10 cellular contexts compared by ENCODE assay signal in genomic region chr4:3644849-3645627, GRCh38.
DNase-seq lines count a peak whose midpoint lies in the region; ATAC-seq and TF ChIP-seq lines count a peak whose summit lies in the region.
"Had no signal": no experiment of that assay in that cellular context is flagged by ENCODE, and none has a peak within 500 bp of the region (broad histone marks: within the 10 kb centered on the region; RNA-seq: fewer than 3 reads in every experiment).

No MANE protein-coding gene starts in this region.

- no peak for TF ChIP-seq CTCF in glutamatergic neuron (IDR thresholded peaks at IDR 0.05; ENCODE audit: partially characterized antibody, unreplicated experiment)

- H3K4me1 Mint-ChIP-seq in activated naive CD4-positive, alpha-beta T cell treated with anti-CD3 and anti-CD28 coated beads, Interleukin-2, amount 10 ng/mL, durations not matched to agents 7 days and 5 days, result no peaks in the 10 kb centered on the region
- H3K4me1 Mint-ChIP-seq in glutamatergic neuron (ENCODE audit: low read depth, unreplicated experiment), result peaks cover 2% of the 10 kb centered on the region
- H3K4me1 Mint-ChIP-seq: activated CD4-positive, alpha-beta memory T cell treated with anti-CD3 and anti-CD28 coated beads, Interleukin-2, amount 10 ng/mL, durations not matched to agents 7 days and 5 days had no signal

- H3K4me3 Mint-ChIP-seq in activated naive CD4-positive, alpha-beta T cell treated with anti-CD3 and anti-CD28 coated beads, Interleukin-2, amount 10 ng/mL, durations not matched to agents 7 days and 5 days, result no peak overlapping the region
- H3K4me3 Mint-ChIP-seq in glutamatergic neuron (ENCODE audit: unreplicated experiment), result no peak overlapping the region
- H3K4me3 Mint-ChIP-seq: activated CD4-positive, alpha-beta memory T cell treated with anti-CD3 and anti-CD28 coated beads, Interleukin-2, amount 10 ng/mL, durations not matched to agents 7 days and 5 days had no signal

- H3K36me3 Mint-ChIP-seq in activated naive CD4-positive, alpha-beta T cell treated with anti-CD3 and anti-CD28 coated beads, Interleukin-2, amount 10 ng/mL, durations not matched to agents 7 days and 5 days, result no peaks in the 10 kb centered on the region
- H3K36me3 Mint-ChIP-seq in glutamatergic neuron (ENCODE audit: unreplicated experiment), result peaks cover under 1% of the 10 kb centered on the region

- H3K27ac Mint-ChIP-seq in activated naive CD4-positive, alpha-beta T cell treated with anti-CD3 and anti-CD28 coated beads, Interleukin-2, amount 10 ng/mL, durations not matched to agents 7 days and 5 days, result no peak overlapping the region
- H3K27ac Mint-ChIP-seq in glutamatergic neuron (ENCODE audit: unreplicated experiment), result no peak overlapping the region
- H3K27ac Mint-ChIP-seq: activated CD4-positive, alpha-beta memory T cell treated with anti-CD3 and anti-CD28 coated beads, Interleukin-2, amount 10 ng/mL, durations not matched to agents 7 days and 5 days had no signal

- CTCF ChIA-PET in activated naive CD4-positive, alpha-beta T cell treated with anti-CD3 and anti-CD28 coated beads, Interleukin-2, amount 10 ng/mL, durations not matched to agents 7 days and 5 days (lab: Charles Lee), result no interaction called here

- no peaks in the 10 kb centered on the region for H3K9me3 Mint-ChIP-seq in activated naive CD4-positive, alpha-beta T cell treated with anti-CD3 and anti-CD28 coated beads, Interleukin-2, amount 10 ng/mL, durations not matched to agents 7 days and 5 days
- H3K9me3 Mint-ChIP-seq in glutamatergic neuron (ENCODE audit: unreplicated experiment), result peaks cover 2% of the 10 kb centered on the region
- H3K9me3 Mint-ChIP-seq: activated CD4-positive, alpha-beta memory T cell treated with anti-CD3 and anti-CD28 coated beads, Interleukin-2, amount 10 ng/mL, durations not matched to agents 7 days and 5 days had no signal

- no peaks in the 10 kb centered on the region for H3K27me3 Mint-ChIP-seq in activated naive CD4-positive, alpha-beta T cell treated with anti-CD3 and anti-CD28 coated beads, Interleukin-2, amount 10 ng/mL, durations not matched to agents 7 days and 5 days
- peaks cover 5% of the 10 kb centered on the region for H3K27me3 Mint-ChIP-seq in glutamatergic neuron (ENCODE audit: unreplicated experiment)
- H3K27me3 Mint-ChIP-seq: activated CD4-positive, alpha-beta memory T cell treated with anti-CD3 and anti-CD28 coated beads, Interleukin-2, amount 10 ng/mL, durations not matched to agents 7 days and 5 days had no signal

- DNase-seq in AG08395 (ENCODE audit: low spot score), result peak; percentile 77
- DNase-seq in GM03348 (ENCODE audit: low spot score), result peak; percentile 80
- DNase-seq in RPMI7951 (ENCODE audit: low read depth), result peak; percentile 65
- peak; percentile 14 for DNase-seq in middle frontal gyrus (ENCODE audit: extremely low spot score, low spot score)
- DNase-seq in activated naive CD4-positive, alpha-beta T cell treated with anti-CD3 and anti-CD28 coated beads, Interleukin-2, amount 10 ng/mL, durations not matched to agents 7 days and 5 days, result no peak
- no peak for DNase-seq in glutamatergic neuron
- DNase-seq in NCI-H1930 (lab: John Stamatoyannopoulos, UW), result no peak
- DNase-seq: activated CD4-positive, alpha-beta memory T cell treated with anti-CD3 and anti-CD28 coated beads, Interleukin-2, amount 10 ng/mL, durations not matched to agents 7 days and 5 days; foreskin melanocyte had no signal

- ATAC-seq in GM21528 (IDR thresholded peaks at IDR 0.05; ENCODE audit: low FRiP score, unreplicated experiment), result no peak

Comparison
In these comparisons a context has a peak if more than half of its experiments do, and no peak if none do; other contexts are left out.
1. DNase-seq: peak in AG08395 (single experiment), GM03348 (single experiment), RPMI7951 (single experiment) and middle frontal gyrus (single experiment); none in activated naive CD4-positive, alpha-beta T cell treated with anti-CD3 and anti-CD28 coated beads, Interleukin-2, amount 10 ng/mL, durations not matched to agents 7 days and 5 days (single experiment), glutamatergic neuron (single experiment) and NCI-H1930 (0 of 2).